In genomic region chr15:39595621-39596221, GRCh38 we compare ENCODE assay signal across 1 cellular context.
TF ChIP-seq lines count a peak whose summit lies in the region.

No MANE protein-coding gene starts in this region.

TF ChIP-seq in HepG2, 621 proteins besides CTCF, POLR2A, EP300 and RAD21 (continued from another document):
- TF ChIP-seq KIAA2018 (CRISPR knock-in tag; IDR thresholded peaks at IDR 0.05; ENCODE audit: borderline replicate concordance), result no peak
- TF ChIP-seq KDM5A (IDR thresholded peaks at IDR 0.05; ENCODE audit: borderline replicate concordance, low read length), result no peak
